Comparison of ENCODE assay signal across 1 cellular context in genomic region chr2:178292586-178292985, GRCh38.
TF ChIP-seq lines count a peak whose summit lies in the region.

No MANE protein-coding gene starts in this region.

TF ChIP-seq in K562, 482 proteins besides CTCF, POLR2A, EP300 and RAD21 (continued from another document):
- TF ChIP-seq MLLT1 (IDR thresholded peaks at IDR 0.05): no peak
- TF ChIP-seq ZBED1 (IDR thresholded peaks at IDR 0.05): no peak
- TF ChIP-seq MCM2 (IDR thresholded peaks at IDR 0.05; ENCODE audit: low read depth): no peak
TF ChIP-seq in K562: peak in this region for 0.
